Comparison of ENCODE assay signal across 12 cellular contexts in the genomic region with DNA sequence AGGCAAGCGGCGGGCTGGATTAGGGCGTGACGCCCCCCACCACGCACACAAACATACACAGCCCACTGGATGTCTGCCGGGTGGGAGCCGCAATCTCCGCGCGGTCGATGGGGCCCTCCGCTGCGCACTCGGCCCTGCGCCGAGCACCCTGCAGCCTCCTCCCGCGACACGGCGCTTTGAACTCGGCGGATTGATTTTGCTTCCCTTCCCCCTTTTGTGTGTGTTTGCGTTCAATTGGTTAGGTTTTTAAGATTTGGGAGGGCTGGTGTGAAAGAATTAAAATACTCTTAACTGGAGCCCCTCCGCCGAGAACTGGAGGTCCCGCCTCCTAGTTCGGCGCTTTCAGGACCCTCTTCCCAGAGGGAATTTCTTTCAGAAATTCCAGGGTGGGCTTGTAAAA. TPM values are rescaled to one million over a fixed set of nuclear protein-coding genes. Genes with fewer than 3 reads are reported as not detected.
A peak's percentile ranks its signal among the peaks of the same experiment; 100 is the strongest.
DNase-seq lines count a peak whose midpoint lies in the region; ATAC-seq and TF ChIP-seq lines count a peak whose summit lies in the region.
"Had no signal": no experiment of that assay in that cellular context is flagged by ENCODE, and none has a peak within 500 bp of the region (broad histone marks: within the 10 kb centered on the region; RNA-seq: fewer than 3 reads in every experiment).

No MANE protein-coding gene starts in this region.

- peaks cover 5% of the 10 kb centered on the region for H3F3A ChIP-seq in SK-N-SH (replicated peaks; ENCODE audit: insufficient read depth)

- H3K4me3 Mint-ChIP-seq in endothelial cell (ENCODE audit: unreplicated experiment) (peak overlapping the region; percentile 89), progenitor cell of endocrine pancreas (ENCODE audit: low read depth) (peak overlapping the region; percentile 51)

- no peaks in the 10 kb centered on the region for H3K79me2 ChIP-seq in SK-N-SH (ENCODE audit: insufficient read depth)

- CTCF ChIA-PET in SK-N-SH (lab: Yijun Ruan, JAX) = interaction anchor here (1.0 to 1.8 kb wide), 4 partner anchors 8 to 296 kb away, joined by 3 to 7 read pairs (median 3); partner anchors contain the start of genes BARHL2 and ZNF644

- H3K36me3 ChIP-seq in SK-N-SH (replicated peaks in 1 of 2; ENCODE audit: control insufficient read depth in 1 of 2, insufficient read depth in 2 of 2, low read length in 1 of 2) (no peaks in the 10 kb centered on the region), MG63 (no peaks in the 10 kb centered on the region)

- H3K9me3 Mint-ChIP-seq in endothelial cell (ENCODE audit: unreplicated experiment) (no peaks in the 10 kb centered on the region), progenitor cell of endocrine pancreas (ENCODE audit: low read depth) (no peaks in the 10 kb centered on the region)

- H3K36me3 Mint-ChIP-seq in endothelial cell (ENCODE audit: low read depth, unreplicated experiment) (peaks cover 6% of the 10 kb centered on the region), progenitor cell of endocrine pancreas (ENCODE audit: insufficient read depth) (no peaks in the 10 kb centered on the region)

- peak overlapping the region in 1 of 2 experiments; percentile 41; a peak in 1 of 4 replicates for H3K4me3 ChIP-seq in SK-N-SH (ENCODE audit: low read depth in 2 of 2, low read length in 1 of 2)
- H3K4me3 ChIP-seq in MG63 = peak overlapping the region; percentile 13; the same call in 1 of the 2 replicates

- H3K27me3 Mint-ChIP-seq in endothelial cell (ENCODE audit: unreplicated experiment) (peaks cover 36% of the 10 kb centered on the region), progenitor cell of endocrine pancreas (peaks cover 98% of the 10 kb centered on the region)

- peak overlapping the region; percentile 64; the same call in 1 of the 2 replicates for H2AFZ ChIP-seq in SK-N-SH (ENCODE audit: low read depth)

- peaks cover 3 to 12% of the 10 kb centered on the region in 2 experiments; a peak in 2 of 4 replicates for H3K4me1 ChIP-seq in SK-N-SH (ENCODE audit: control insufficient read depth in 1 of 2, insufficient read depth in 2 of 2, low read depth in 1 of 2, low read length in 1 of 2)

- H3K4me1 Mint-ChIP-seq in endothelial cell (ENCODE audit: unreplicated experiment) (peaks cover 40% of the 10 kb centered on the region), progenitor cell of endocrine pancreas (ENCODE audit: low read depth) (peaks cover 22% of the 10 kb centered on the region)

- H3K9me2 ChIP-seq in SK-N-SH = no peaks in the 10 kb centered on the region

- no peak overlapping the region for H3K27ac Mint-ChIP-seq in endothelial cell (ENCODE audit: unreplicated experiment)
- H3K27ac Mint-ChIP-seq in progenitor cell of endocrine pancreas = peak overlapping the region; percentile 87

- H4K20me1 ChIP-seq in SK-N-SH (ENCODE audit: insufficient read depth) = no peaks in the 10 kb centered on the region

- no peak overlapping the region for H3K27ac ChIP-seq in SK-N-SH (ENCODE audit: low read depth in 2 of 2, low read length in 1 of 2)

- H3K9me3 ChIP-seq in SK-N-SH (no peaks in the 10 kb centered on the region), MG63 (no peaks in the 10 kb centered on the region)

- no peak for TF ChIP-seq RAD21 in SK-N-SH (IDR thresholded peaks at IDR 0.05; ENCODE audit: low read length)

- TF ChIP-seq EP300 in SK-N-SH (IDR thresholded peaks at IDR 0.05; ENCODE audit: borderline replicate concordance in 1 of 2, low read depth in 1 of 2, low read length in 1 of 2) = no peak

- TF ChIP-seq CTCF in SK-N-SH (IDR thresholded peaks at IDR 0.05) = no peak
- TF ChIP-seq CTCF in endothelial cell (IDR thresholded peaks at IDR 0.05; ENCODE audit: unreplicated experiment) = no peak
- TF ChIP-seq CTCF in progenitor cell of endocrine pancreas (IDR thresholded peaks at IDR 0.05; ENCODE audit: unreplicated experiment) = no peak

- DNase-seq in SK-N-SH = no peak
- no peak for DNase-seq in MG63
- DNase-seq in endothelial cell (ENCODE audit: low spot score) = no peak
- DNase-seq in progenitor cell of endocrine pancreas (ENCODE audit: low spot score, unreplicated experiment) = no peak
- DNase-seq: stimulated activated CD4-positive, alpha-beta T cell treated with anti-CD3 and anti-CD28 coated beads, Interleukin-4, amount 100 ng/mL, for 1 hour had no signal

- ATAC-seq in SK-N-SH treated with all-trans-retinoic acid at 6 μM for 48 hours = no peak
- no peak for ATAC-seq in GM21528 (IDR thresholded peaks at IDR 0.05; ENCODE audit: low FRiP score, unreplicated experiment)
- no peak for ATAC-seq in HG03159 (IDR thresholded peaks at IDR 0.05; ENCODE audit: unreplicated experiment)
- ATAC-seq in GM19452 (IDR thresholded peaks at IDR 0.05; ENCODE audit: unreplicated experiment) = no peak
- ATAC-seq: HCT116 had no signal

- no peak overlapping the region for H3K9ac ChIP-seq in SK-N-SH

- H3K27me3 ChIP-seq in SK-N-SH (ENCODE audit: insufficient read depth) (peaks cover 96% of the 10 kb centered on the region), MG63 (peaks cover 12% of the 10 kb centered on the region)

- 18% methylated on average over 18 of the region's 28 CpGs for WGBS in SK-N-SH (ENCODE audit: low lambda C conversion rate)

- POLR2A ChIA-PET in SK-N-SH (lab: Yijun Ruan, JAX) = no interaction called here

- peak overlapping the region; percentile 82 for H3K4me2 ChIP-seq in SK-N-SH

TF ChIP-seq in SK-N-SH, 30 proteins besides CTCF, POLR2A, EP300 and RAD21 (continues in another document):
- TF ChIP-seq RFX5 (IDR thresholded peaks at IDR 0.05; ENCODE audit: low read length) = no peak
- no peak for TF ChIP-seq TAF1 (IDR thresholded peaks at IDR 0.05; ENCODE audit: borderline replicate concordance, low read depth, low read length)
- no peak for TF ChIP-seq RXRA (IDR thresholded peaks at IDR 0.05; ENCODE audit: borderline replicate concordance, low read depth)
- no peak for TF ChIP-seq TCF12 (IDR thresholded peaks at IDR 0.05)
- no peak for TF ChIP-seq YY1 (IDR thresholded peaks at IDR 0.05; ENCODE audit: low read depth)
- TF ChIP-seq TEAD4 (IDR thresholded peaks at IDR 0.05; ENCODE audit: borderline replicate concordance, insufficient read depth) = no peak
- no peak for TF ChIP-seq JUND (IDR thresholded peaks at IDR 0.05)
- no peak for TF ChIP-seq NFIC (IDR thresholded peaks at IDR 0.05; ENCODE audit: borderline replicate concordance)
- no peak for TF ChIP-seq PBX3 (IDR thresholded peaks at IDR 0.05)
- no peak for TF ChIP-seq GABPA (IDR thresholded peaks at IDR 0.05; ENCODE audit: low read depth)
- TF ChIP-seq, protein P1, sequence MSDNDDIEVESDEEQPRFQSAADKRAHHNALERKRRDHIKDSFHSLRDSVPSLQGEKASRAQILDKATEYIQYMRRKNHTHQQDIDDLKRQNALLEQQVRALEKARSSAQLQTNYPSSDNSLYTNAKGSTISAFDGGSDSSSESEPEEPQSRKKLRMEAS (IDR thresholded peaks at IDR 0.05; ENCODE audit: low read depth) = no peak

TF ChIP-seq in SK-N-SH treated with all-trans-retinoic acid at 6 μM for 48 hours, 23 proteins besides CTCF, POLR2A, EP300 and RAD21:
- TF ChIP-seq ZC3H10 (CRISPR knock-in tag; IDR thresholded peaks at IDR 0.05) (no peak), RARB (CRISPR knock-in tag; IDR thresholded peaks at IDR 0.05) (no peak), PPARA (CRISPR knock-in tag; IDR thresholded peaks at IDR 0.05; ENCODE audit: borderline replicate concordance) (no peak), CSRNP3 (CRISPR knock-in tag; IDR thresholded peaks at IDR 0.05) (no peak)
- TF ChIP-seq, protein P2, sequence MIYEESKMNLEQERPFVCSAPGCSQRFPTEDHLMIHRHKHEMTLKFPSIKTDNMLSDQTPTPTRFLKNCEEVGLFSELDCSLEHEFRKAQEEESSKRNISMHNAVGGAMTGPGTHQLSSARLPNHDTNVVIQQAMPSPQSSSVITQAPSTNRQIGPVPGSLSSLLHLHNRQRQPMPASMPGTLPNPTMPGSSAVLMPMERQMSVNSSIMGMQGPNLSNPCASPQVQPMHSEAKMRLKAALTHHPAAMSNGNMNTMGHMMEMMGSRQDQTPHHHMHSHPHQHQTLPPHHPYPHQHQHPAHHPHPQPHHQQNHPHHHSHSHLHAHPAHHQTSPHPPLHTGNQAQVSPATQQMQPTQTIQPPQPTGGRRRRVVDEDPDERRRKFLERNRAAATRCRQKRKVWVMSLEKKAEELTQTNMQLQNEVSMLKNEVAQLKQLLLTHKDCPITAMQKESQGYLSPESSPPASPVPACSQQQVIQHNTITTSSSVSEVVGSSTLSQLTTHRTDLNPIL (CRISPR knock-in tag; IDR thresholded peaks at IDR 0.05; ENCODE audit: low read depth) = no peak
TF ChIP-seq in SK-N-SH treated with all-trans-retinoic acid at 6 μM for 48 hours: peak in this region for 0.

RNA-seq across cellular contexts. Expression of gene BARHL2, which starts 7.8 kb away (rescaled TPM):
- not detected in 2 replicates for polyA plus RNA-seq in SK-N-SH (2012; rRNA removed)
- not detected in 2 replicates for polyA plus RNA-seq in SK-N-SH (2012; cell fraction: cytosol; rRNA removed)
- not detected in 2 replicates for polyA plus RNA-seq in SK-N-SH (2012; cell fraction: nucleus; rRNA removed)
- total RNA-seq in MG63 (2014; rRNA removed; shearing (Covaris generic); ENCODE audit: low replicate concordance) = not detected in 2 replicates
- total RNA-seq in endothelial cell (ENCODE audit: unreplicated experiment) (not detected), progenitor cell of endocrine pancreas (not detected in 2 replicates)
- total RNA-seq: glomerular endothelial cell had no signal
- polyA plus RNA-seq: thymus had no signal
